In the genomic region with DNA sequence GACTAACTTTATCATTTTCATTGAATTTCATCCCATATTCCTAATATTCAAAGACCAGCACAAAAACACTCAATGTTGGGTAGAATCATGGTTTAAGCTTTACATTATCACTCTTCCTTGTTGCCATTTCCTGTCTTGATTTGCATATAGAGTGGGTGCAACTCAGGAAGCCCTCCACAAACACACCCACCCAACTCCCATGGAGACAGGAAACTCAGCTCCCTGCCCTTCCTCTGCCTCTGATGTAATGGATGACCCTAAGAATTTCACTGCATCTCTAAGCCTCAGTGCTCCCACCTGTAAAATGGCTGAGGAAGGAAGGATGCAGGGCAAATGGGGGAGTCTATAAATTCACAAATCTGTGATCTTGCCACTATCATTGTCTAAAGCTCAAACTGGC, we compare ENCODE assay signal across 1 cellular context.
TF ChIP-seq lines count a peak whose summit lies in the region.

No MANE protein-coding gene starts in this region.

TF ChIP-seq in IMR-90, 13 proteins besides CTCF, POLR2A, EP300 and RAD21:
- TF ChIP-seq, protein P1, sequence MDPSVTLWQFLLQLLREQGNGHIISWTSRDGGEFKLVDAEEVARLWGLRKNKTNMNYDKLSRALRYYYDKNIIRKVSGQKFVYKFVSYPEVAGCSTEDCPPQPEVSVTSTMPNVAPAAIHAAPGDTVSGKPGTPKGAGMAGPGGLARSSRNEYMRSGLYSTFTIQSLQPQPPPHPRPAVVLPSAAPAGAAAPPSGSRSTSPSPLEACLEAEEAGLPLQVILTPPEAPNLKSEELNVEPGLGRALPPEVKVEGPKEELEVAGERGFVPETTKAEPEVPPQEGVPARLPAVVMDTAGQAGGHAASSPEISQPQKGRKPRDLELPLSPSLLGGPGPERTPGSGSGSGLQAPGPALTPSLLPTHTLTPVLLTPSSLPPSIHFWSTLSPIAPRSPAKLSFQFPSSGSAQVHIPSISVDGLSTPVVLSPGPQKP (IDR thresholded peaks at IDR 0.05; ENCODE audit: borderline replicate concordance, low read depth, low read length): no peak
- no peak for TF ChIP-seq MXI1 (IDR thresholded peaks at IDR 0.05; ENCODE audit: borderline replicate concordance, low read depth, low read length)
